In the genomic region with DNA sequence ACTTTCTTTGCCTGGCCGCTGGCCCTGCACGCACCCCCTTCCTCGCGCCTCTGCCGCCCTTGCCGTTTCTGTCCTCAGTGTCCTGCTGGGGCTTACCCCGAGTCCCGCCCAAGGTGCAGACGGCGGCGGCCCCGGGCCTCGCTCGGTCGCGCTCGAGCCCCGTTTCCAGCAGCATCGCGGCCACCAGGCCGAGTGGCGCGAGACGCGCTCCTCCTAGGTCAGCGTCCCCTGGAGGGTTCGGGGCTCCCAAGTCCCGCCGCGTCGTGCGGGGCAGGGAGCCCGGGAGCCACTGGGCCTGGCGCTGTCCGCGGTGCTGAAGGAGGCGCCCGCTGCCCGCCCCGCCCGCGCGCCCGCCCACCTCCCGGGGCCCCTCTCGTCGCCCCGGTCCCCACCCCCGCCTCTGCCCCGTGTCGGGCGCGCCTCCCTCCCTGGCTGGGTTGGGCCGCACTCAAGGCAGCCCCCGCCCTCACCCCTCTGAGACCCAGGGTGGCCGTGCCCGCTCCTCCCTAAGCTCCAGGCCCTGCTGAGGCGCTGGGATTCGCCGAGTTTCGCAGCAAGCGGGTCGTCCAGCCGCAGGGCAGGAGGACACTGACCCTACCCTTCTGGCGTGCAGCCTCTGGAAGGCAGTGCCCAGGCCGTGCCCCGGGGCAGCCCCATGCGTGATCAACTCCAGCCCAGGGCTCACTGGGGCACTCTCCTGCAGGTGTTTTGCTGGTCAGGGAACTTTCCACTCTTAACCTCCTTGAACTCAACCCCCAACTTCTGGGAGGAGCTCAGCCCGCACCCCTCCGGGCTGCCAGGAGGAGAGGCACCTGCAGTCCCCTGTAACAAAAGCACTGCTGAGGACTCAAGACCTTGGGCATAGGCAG, we compare ENCODE assay signal across 9 cellular contexts. TPM values are rescaled to one million over a fixed set of nuclear protein-coding genes. Genes with fewer than 3 reads are reported as not detected.
DNase-seq lines count a peak whose midpoint lies in the region; ATAC-seq and TF ChIP-seq lines count a peak whose summit lies in the region.
"Had no signal": no experiment of that assay in that cellular context is flagged by ENCODE, and none has a peak within 500 bp of the region (broad histone marks: within the 10 kb centered on the region; RNA-seq: fewer than 3 reads in every experiment).

A gene (minus strand): TSS at position 291 of the 869 bp plus-strand sequence. CDS start 116 bp downstream, at position 175.

- WGBS in right lobe of liver (ENCODE audit: insufficient coverage, low coverage, low lambda C conversion rate, missing lambda C conversion rate) = 8% methylated on average over 9 of the region's 70 CpGs

- no peak for TF ChIP-seq CTCF in GM20000 (IDR thresholded peaks at IDR 0.05; ENCODE audit: extremely low read depth, missing control alignments)
- no peak for TF ChIP-seq CTCF in right lobe of liver (IDR thresholded peaks at IDR 0.05)

- TF ChIP-seq POLR2A in right lobe of liver (IDR thresholded peaks at IDR 0.05) = no peak

- intact Hi-C loops in right lobe of liver (cut with DNase I) = no loop called here

- peak; percentile 39 to 60 (median 50) for ATAC-seq in right lobe of liver
- ATAC-seq in HG03520 (IDR thresholded peaks at IDR 0.05; ENCODE audit: unreplicated experiment) = no peak

- H3K4me3 ChIP-seq in right lobe of liver = no peak within 1 kb of the TSS
- H3K4me3 ChIP-seq: suprapubic skin had no signal

- H3K9me3 ChIP-seq in right lobe of liver = no peaks in the 10 kb centered on the region
- H3K9me3 ChIP-seq: suprapubic skin had no signal

- no peak within 1 kb of the TSS for H3K27ac ChIP-seq in right lobe of liver
- H3K27ac ChIP-seq: suprapubic skin had no signal

- peaks cover 0 to 26% (median 0%) of the 10 kb centered on the region in 4 donors for H3K4me1 ChIP-seq in right lobe of liver

- DNase-seq in CD1c-positive myeloid dendritic cell (ENCODE audit: extremely low spot score) (peak; percentile 34), GM20000 (ENCODE audit: low spot score) (peak; percentile 84), astrocyte of the hippocampus (ENCODE audit: low read depth, low spot score) (peak; percentile 69), right lobe of liver (no peak), NCI-H2227 (lab: John Stamatoyannopoulos, UW; ENCODE audit: unreplicated experiment) (no peak), NCI-H146 (lab: John Stamatoyannopoulos, UW) (no peak), NCI-H510A (lab: John Stamatoyannopoulos, UW) (no peak)

- peaks cover 16 to 29% of the 10 kb centered on the region in 2 donors for H3K27me3 ChIP-seq in right lobe of liver

- H3K36me3 ChIP-seq in right lobe of liver = no peaks in the 10 kb centered on the region

RNA-seq across cellular contexts. Expression of the gene that starts here (rescaled TPM):
- total RNA-seq in right lobe of liver = not detected

Comparison
In these comparisons a context has a peak if more than half of its experiments do, and no peak if none do; other contexts are left out.
1. Peak in ATAC-seq in right lobe of liver; RNA of the gene not detected or under 1 TPM.
2. DNase-seq: peak in CD1c-positive myeloid dendritic cell (single experiment), GM20000 (single experiment) and astrocyte of the hippocampus (single experiment); none in right lobe of liver (0 of 3), NCI-H2227 (single experiment), NCI-H146 (single experiment) and NCI-H510A (single experiment).